Comparison of ENCODE assay signal across 12 cellular contexts in genomic region chr1:25068829-25069228, GRCh38.
A peak's percentile ranks its signal among the peaks of the same experiment; 100 is the strongest.
DNase-seq lines count a peak whose midpoint lies in the region; ATAC-seq and TF ChIP-seq lines count a peak whose summit lies in the region.
"Had no signal": no experiment of that assay in that cellular context is flagged by ENCODE, and none has a peak within 500 bp of the region (broad histone marks: within the 10 kb centered on the region; RNA-seq: fewer than 3 reads in every experiment).

No MANE protein-coding gene starts in this region.

- H3K4me3 ChIP-seq in DND-41 (ENCODE audit: low read depth in 1 of 2, low read length in 2 of 2) (no peak overlapping the region), GM23338 (no peak overlapping the region), fibroblast of villous mesenchyme (ENCODE audit: low read depth, low read length) (no peak overlapping the region), H7 (ENCODE audit: insufficient read depth, low read depth, low read length) (no peak overlapping the region)

- H3K9me3 Mint-ChIP-seq in GM23338, result no peaks in the 10 kb centered on the region
- H3K9me3 Mint-ChIP-seq in WTC11, result no peaks in the 10 kb centered on the region
- H3K9me3 Mint-ChIP-seq: activated naive CD4-positive, alpha-beta T cell treated with anti-CD3 and anti-CD28 coated beads, Interleukin-2, amount 50 U/mL, for 72 hours; T-helper 2 cell treated with Interferon-gamma antibody and Interleukin-4, amounts not matched to agents 5 μg/mL and 100 μg/mL, for 36 hours had no signal

- H3K4me3 Mint-ChIP-seq in GM23338, result no peak overlapping the region
- H3K4me3 Mint-ChIP-seq in WTC11, result no peak overlapping the region
- H3K4me3 Mint-ChIP-seq: T-helper 2 cell treated with Interferon-gamma antibody and Interleukin-4, amounts not matched to agents 5 μg/mL and 100 μg/mL, for 36 hours had no signal

- H3K27me3 Mint-ChIP-seq in GM23338 (ENCODE audit: insufficient read depth, low read depth, poor library complexity), result peaks cover 7% of the 10 kb centered on the region
- no peaks in the 10 kb centered on the region for H3K27me3 Mint-ChIP-seq in WTC11 (ENCODE audit: low read depth)

- H3K4me1 ChIP-seq in DND-41 (ENCODE audit: insufficient read depth, low read length) (no peaks in the 10 kb centered on the region), GM23338 (ENCODE audit: insufficient read depth) (no peaks in the 10 kb centered on the region; the same call in 1 of the 2 replicates)

- H4K20me1 ChIP-seq in DND-41 (ENCODE audit: insufficient read depth, low read length), result no peaks in the 10 kb centered on the region
- no peaks in the 10 kb centered on the region for H4K20me1 ChIP-seq in GM23338 (replicated peaks; ENCODE audit: insufficient read depth)

- no peak overlapping the region for H3K9ac ChIP-seq in DND-41 (ENCODE audit: low read depth, low read length)

- H3K4me2 ChIP-seq in DND-41 (ENCODE audit: insufficient read depth, low read length) (no peak overlapping the region), GM23338 (no peak overlapping the region)

- TF ChIP-seq CTCF in DND-41 (IDR thresholded peaks at IDR 0.05; ENCODE audit: borderline replicate concordance, extremely low read depth, low read length, poor library complexity, severe bottlenecking), result peak; percentile 44
- TF ChIP-seq CTCF in GM23338 (conservative IDR thresholded peaks at IDR 0.05; ENCODE audit: low read depth in 2 of 2), result peak; percentile 36 to 53
- 0 out of 2 replicates have a peak, but pooled peaks have one; percentile 6 for TF ChIP-seq CTCF in WTC11 (IDR thresholded peaks at IDR 0.05)
- peak; percentile 12 for TF ChIP-seq CTCF in fibroblast of villous mesenchyme (IDR thresholded peaks at IDR 0.05; ENCODE audit: insufficient read depth, low read depth, low read length)

- H2AFZ ChIP-seq in DND-41 (ENCODE audit: low read depth, low read length) (no peak overlapping the region), GM23338 (no peak overlapping the region)

- H3K27me3 ChIP-seq in DND-41 (ENCODE audit: insufficient read depth, low read length, poor library complexity), result no peaks in the 10 kb centered on the region
- no peaks in the 10 kb centered on the region for H3K27me3 ChIP-seq in GM23338 (ENCODE audit: insufficient read depth)
- no peaks in the 10 kb centered on the region for H3K27me3 ChIP-seq in H7 (ENCODE audit: control insufficient read depth, insufficient read depth, low read length)

- no peak overlapping the region for H3K27ac ChIP-seq in DND-41 (ENCODE audit: low read length)
- H3K27ac ChIP-seq in GM23338 (ENCODE audit: low read depth), result no peak overlapping the region

- H3K36me3 ChIP-seq in DND-41 (ENCODE audit: insufficient read depth, low read length) (no peaks in the 10 kb centered on the region), GM23338 (ENCODE audit: insufficient read depth) (no peaks in the 10 kb centered on the region), H7 (replicated peaks; ENCODE audit: control insufficient read depth, insufficient read depth, low read length) (no peaks in the 10 kb centered on the region)

- DNase-seq in DND-41, result peak; percentile 15
- DNase-seq in GM23338 (ENCODE audit: low spot score), result no peak
- no peak for DNase-seq in WTC11 (ENCODE audit: low spot score)
- no peak for DNase-seq in fibroblast of villous mesenchyme (ENCODE audit: low read depth)
- DNase-seq in H7, result no peak
- DNase-seq in D341Med (ENCODE audit: low spot score), result no peak
- DNase-seq: NCI-H1694 treated with DMSO at 0.1 percent for 48 hours, NCI-H526 had no signal

- H3K79me2 ChIP-seq in DND-41 (ENCODE audit: insufficient read depth, low read length), result no peaks in the 10 kb centered on the region
- no peaks in the 10 kb centered on the region for H3K79me2 ChIP-seq in GM23338 (replicated peaks; ENCODE audit: insufficient read depth)

- CTCF ChIA-PET in WTC11 (lab: Charles Lee), result interaction anchor here (1.0 kb wide), 1 partner anchor 141 kb away, joined by 4 read pairs; no protein-coding TSS in a partner anchor

- H3K4me1 Mint-ChIP-seq in GM23338 (peaks cover 15% of the 10 kb centered on the region), WTC11 (peaks cover 19% of the 10 kb centered on the region)

- H3F3A ChIP-seq in GM23338 (replicated peaks; ENCODE audit: low read depth), result no peaks in the 10 kb centered on the region

- POLR2A ChIA-PET in WTC11 (lab: Charles Lee), result no interaction called here

- ATAC-seq in DND-41 (ENCODE audit: insufficient read depth, low read depth) (no peak), GM23338 (peak; percentile 16; the same call in 1 of the 3 replicates), WTC11 (no peak), HG03039 (IDR thresholded peaks at IDR 0.05; ENCODE audit: unreplicated experiment) (no peak), GM19463 (IDR thresholded peaks at IDR 0.05; ENCODE audit: unreplicated experiment) (no peak)

- no peaks in the 10 kb centered on the region for H3K9me2 ChIP-seq in GM23338 (ENCODE audit: insufficient read depth)

- H3K36me3 Mint-ChIP-seq in GM23338 (ENCODE audit: low read depth) (no peaks in the 10 kb centered on the region), WTC11 (no peaks in the 10 kb centered on the region)
- H3K36me3 Mint-ChIP-seq: activated naive CD4-positive, alpha-beta T cell treated with anti-CD3 and anti-CD28 coated beads, Interleukin-2, amount 50 U/mL, for 72 hours had no signal

- no peaks in the 10 kb centered on the region for H3K9me3 ChIP-seq in DND-41 (ENCODE audit: insufficient read depth, low read length, severe bottlenecking)

- H3K27ac Mint-ChIP-seq in GM23338 (no peak overlapping the region), WTC11 (no peak overlapping the region)
- H3K27ac Mint-ChIP-seq: activated naive CD4-positive, alpha-beta T cell treated with anti-CD3 and anti-CD28 coated beads, Interleukin-2, amount 50 U/mL, for 72 hours; T-helper 2 cell treated with Interferon-gamma antibody and Interleukin-4, amounts not matched to agents 5 μg/mL and 100 μg/mL, for 36 hours had no signal

TF ChIP-seq in GM23338, 12 proteins besides CTCF, POLR2A, EP300 and RAD21 (continues in another document):
- TF ChIP-seq JUNB (IDR thresholded peaks at IDR 0.05; ENCODE audit: unreplicated experiment), result no peak
- TF ChIP-seq EZH2phosphoT487 (IDR thresholded peaks at IDR 0.05; ENCODE audit: unreplicated experiment), result no peak
- no peak for TF ChIP-seq EZH2 (IDR thresholded peaks at IDR 0.05; ENCODE audit: low read depth, unreplicated experiment)
- no peak for TF ChIP-seq STAT1 (IDR thresholded peaks at IDR 0.05; ENCODE audit: unreplicated experiment)
- TF ChIP-seq NANOG (IDR thresholded peaks at IDR 0.05; ENCODE audit: borderline replicate concordance), result no peak

TF ChIP-seq in WTC11, 78 proteins besides CTCF, POLR2A, EP300 and RAD21 (continues in another document):
- TF ChIP-seq E2F1 (CRISPR knock-in tag; IDR thresholded peaks at IDR 0.05), result no peak
- TF ChIP-seq, protein P1, sequence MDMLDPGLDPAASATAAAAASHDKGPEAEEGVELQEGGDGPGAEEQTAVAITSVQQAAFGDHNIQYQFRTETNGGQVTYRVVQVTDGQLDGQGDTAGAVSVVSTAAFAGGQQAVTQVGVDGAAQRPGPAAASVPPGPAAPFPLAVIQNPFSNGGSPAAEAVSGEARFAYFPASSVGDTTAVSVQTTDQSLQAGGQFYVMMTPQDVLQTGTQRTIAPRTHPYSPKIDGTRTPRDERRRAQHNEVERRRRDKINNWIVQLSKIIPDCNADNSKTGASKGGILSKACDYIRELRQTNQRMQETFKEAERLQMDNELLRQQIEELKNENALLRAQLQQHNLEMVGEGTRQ (CRISPR knock-in tag; IDR thresholded peaks at IDR 0.05), result no peak
- no peak for TF ChIP-seq FOXJ3 (CRISPR knock-in tag; IDR thresholded peaks at IDR 0.05; ENCODE audit: borderline replicate concordance)
- no peak for TF ChIP-seq IRF2 (CRISPR knock-in tag; IDR thresholded peaks at IDR 0.05; ENCODE audit: borderline replicate concordance, low read depth)
- TF ChIP-seq, protein P2, sequence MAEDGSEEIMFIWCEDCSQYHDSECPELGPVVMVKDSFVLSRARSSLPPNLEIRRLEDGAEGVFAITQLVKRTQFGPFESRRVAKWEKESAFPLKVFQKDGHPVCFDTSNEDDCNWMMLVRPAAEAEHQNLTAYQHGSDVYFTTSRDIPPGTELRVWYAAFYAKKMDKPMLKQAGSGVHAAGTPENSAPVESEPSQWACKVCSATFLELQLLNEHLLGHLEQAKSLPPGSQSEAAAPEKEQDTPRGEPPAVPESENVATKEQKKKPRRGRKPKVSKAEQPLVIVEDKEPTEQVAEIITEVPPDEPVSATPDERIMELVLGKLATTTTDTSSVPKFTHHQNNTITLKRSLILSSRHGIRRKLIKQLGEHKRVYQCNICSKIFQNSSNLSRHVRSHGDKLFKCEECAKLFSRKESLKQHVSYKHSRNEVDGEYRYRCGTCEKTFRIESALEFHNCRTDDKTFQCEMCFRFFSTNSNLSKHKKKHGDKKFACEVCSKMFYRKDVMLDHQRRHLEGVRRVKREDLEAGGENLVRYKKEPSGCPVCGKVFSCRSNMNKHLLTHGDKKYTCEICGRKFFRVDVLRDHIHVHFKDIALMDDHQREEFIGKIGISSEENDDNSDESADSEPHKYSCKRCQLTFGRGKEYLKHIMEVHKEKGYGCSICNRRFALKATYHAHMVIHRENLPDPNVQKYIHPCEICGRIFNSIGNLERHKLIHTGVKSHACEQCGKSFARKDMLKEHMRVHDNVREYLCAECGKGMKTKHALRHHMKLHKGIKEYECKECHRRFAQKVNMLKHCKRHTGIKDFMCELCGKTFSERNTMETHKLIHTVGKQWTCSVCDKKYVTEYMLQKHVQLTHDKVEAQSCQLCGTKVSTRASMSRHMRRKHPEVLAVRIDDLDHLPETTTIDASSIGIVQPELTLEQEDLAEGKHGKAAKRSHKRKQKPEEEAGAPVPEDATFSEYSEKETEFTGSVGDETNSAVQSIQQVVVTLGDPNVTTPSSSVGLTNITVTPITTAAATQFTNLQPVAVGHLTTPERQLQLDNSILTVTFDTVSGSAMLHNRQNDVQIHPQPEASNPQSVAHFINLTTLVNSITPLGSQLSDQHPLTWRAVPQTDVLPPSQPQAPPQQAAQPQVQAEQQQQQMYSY (CRISPR knock-in tag; IDR thresholded peaks at IDR 0.05), result no peak
- no peak for TF ChIP-seq JAZF1 (CRISPR knock-in tag; IDR thresholded peaks at IDR 0.05)
- TF ChIP-seq NR3C1 (CRISPR knock-in tag; conservative IDR thresholded peaks at IDR 0.05; ENCODE audit: low read depth), result no peak
- no peak for TF ChIP-seq GTF2I (CRISPR knock-in tag; conservative IDR thresholded peaks at IDR 0.05)
